In genomic region chr2:12303181-12304030, GRCh38 we compare ENCODE assay signal across 8 cellular contexts.
A peak's percentile ranks its signal among the peaks of the same experiment; 100 is the strongest.
DNase-seq lines count a peak whose midpoint lies in the region; ATAC-seq and TF ChIP-seq lines count a peak whose summit lies in the region.

No MANE protein-coding gene starts in this region.

- H2AFZ ChIP-seq in PC-9, result no peak overlapping the region

- DNase-seq in activated CD4-positive, alpha-beta T cell treated with anti-CD3 and anti-CD28 coated beads for 48 hours, result peak; percentile 10
- no peak for DNase-seq in activated CD4-positive, alpha-beta T cell treated with anti-CD3 and anti-CD28 coated beads, Interleukin-2, amount 50 U/mL, for 4 hours
- peak; percentile 25 to 94 for DNase-seq in PC-9
- DNase-seq in choroid plexus epithelial cell (ENCODE audit: low read depth), result peak; percentile 99
- DNase-seq in stimulated activated CD8-positive, alpha-beta memory T cell treated with anti-CD3 and anti-CD28 coated beads, Interleukin-4, amount 100 ng/mL, for 48 hours, result peak; percentile 36
- no peak for DNase-seq in NCI-H82 (lab: John Stamatoyannopoulos, UW)
- no peak for DNase-seq in NOMO-1 treated with DMSO at 0.1 percent for 48 hours (lab: John Stamatoyannopoulos, UW; ENCODE audit: unreplicated experiment)

- H3F3A ChIP-seq in PC-9 (ENCODE audit: insufficient read depth, low read depth), result peaks cover 28% of the 10 kb centered on the region

- H3K36me3 ChIP-seq in PC-9 (ENCODE audit: low read depth), result no peaks in the 10 kb centered on the region

- POLR2A ChIA-PET in PC-9 (lab: Charles Lee; ENCODE audit: unreplicated experiment), result no interaction called here

- BruUV-seq in PC-9 (replicated peaks; lab: Mats Ljungman, UMichigan), result no TSS peak

- H3K4me2 ChIP-seq in PC-9, result peak overlapping the region; percentile 71

- no peaks in the 10 kb centered on the region for H3K27me3 ChIP-seq in PC-9 (ENCODE audit: insufficient read depth, low read depth)

- no peaks in the 10 kb centered on the region for H3K79me2 ChIP-seq in PC-9 (ENCODE audit: low read depth)

- peaks cover 37% of the 10 kb centered on the region for H3K4me1 ChIP-seq in PC-9 (replicated peaks; ENCODE audit: insufficient read depth)

- H3K27ac ChIP-seq in PC-9, result peak overlapping the region; percentile 81

- no peak for ATAC-seq in GM18519 (IDR thresholded peaks at IDR 0.05; ENCODE audit: low FRiP score, unreplicated experiment)

- H4K20me1 ChIP-seq in PC-9 (ENCODE audit: insufficient read depth), result no peaks in the 10 kb centered on the region

- H3K4me3 ChIP-seq in PC-9, result peak overlapping the region; percentile 9; the same call in 1 of the 2 replicates
- H3K4me3 ChIP-seq in choroid plexus epithelial cell (ENCODE audit: low read depth, low read length), result no peak overlapping the region

- CTCF ChIA-PET in PC-9 (lab: Charles Lee), result no interaction called here

- TF ChIP-seq CTCF in PC-9 (conservative IDR thresholded peaks at IDR 0.05) (no peak), choroid plexus epithelial cell (conservative IDR thresholded peaks at IDR 0.05; ENCODE audit: low read depth, low read length) (no peak)

- H3K9me3 ChIP-seq in PC-9 (ENCODE audit: insufficient read depth, low read depth), result peaks cover 10% of the 10 kb centered on the region

- no peaks in the 10 kb centered on the region for H3K9me2 ChIP-seq in PC-9 (ENCODE audit: insufficient read depth)

- intact Hi-C loops in PC-9 (cut with micrococcal nuclease; ENCODE audit: unreplicated experiment), result loop anchor here (5.0 kb wide), 1 partner anchor 414 kb away; the partner anchor contains the start of gene TRIB2

Comparison
In these comparisons a context has a peak if more than half of its experiments do, and no peak if none do; other contexts are left out.
1. DNase-seq: peak in activated CD4-positive, alpha-beta T cell treated with anti-CD3 and anti-CD28 coated beads for 48 hours (single experiment), PC-9 (2 of 2), choroid plexus epithelial cell (single experiment) and stimulated activated CD8-positive, alpha-beta memory T cell treated with anti-CD3 and anti-CD28 coated beads, Interleukin-4, amount 100 ng/mL, for 48 hours (single experiment); none in activated CD4-positive, alpha-beta T cell treated with anti-CD3 and anti-CD28 coated beads, Interleukin-2, amount 50 U/mL, for 4 hours (0 of 2), NCI-H82 (single experiment) and NOMO-1 treated with DMSO at 0.1 percent for 48 hours (single experiment).